Comparison of ENCODE assay signal across 8 cellular contexts in the genomic region with DNA sequence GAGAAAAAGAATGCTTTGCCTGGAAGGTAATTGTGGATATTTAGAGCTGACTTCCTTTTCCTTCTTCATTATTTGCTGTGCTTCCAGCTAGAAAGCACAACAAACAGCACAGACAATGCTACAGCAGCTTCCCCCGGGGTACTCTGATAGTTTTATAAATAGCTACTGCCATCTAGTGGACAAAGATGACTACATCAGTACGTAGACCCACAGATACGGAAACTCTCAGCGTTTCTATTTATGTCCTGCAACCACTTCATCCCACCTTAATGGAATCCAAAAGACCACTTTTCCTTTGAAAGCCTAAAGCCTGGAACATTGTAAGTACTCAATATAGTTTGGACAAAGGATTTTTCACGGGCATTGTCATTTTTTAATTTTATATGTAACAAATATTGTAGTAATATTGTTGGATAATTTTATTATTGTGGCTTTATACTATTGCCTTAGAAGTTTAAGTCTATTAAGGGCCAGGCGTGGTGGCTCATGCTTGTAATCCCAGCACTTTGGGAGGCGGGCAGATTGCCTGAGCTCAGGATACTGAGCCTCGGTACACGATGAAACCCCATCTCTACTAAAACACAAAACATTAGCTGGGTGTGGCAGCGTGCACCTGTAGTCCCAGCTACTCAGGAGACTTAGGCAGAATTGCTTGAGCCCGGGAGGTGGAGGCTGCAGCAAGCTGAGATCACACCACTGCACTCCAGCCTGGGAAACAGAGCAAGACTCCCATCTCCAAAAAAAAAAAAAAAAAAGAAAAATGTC. TPM values are rescaled to one million over a fixed set of nuclear protein-coding genes. Genes with fewer than 3 reads are reported as not detected.
DNase-seq lines count a peak whose midpoint lies in the region; ATAC-seq, FAIRE-seq and TF ChIP-seq lines count a peak whose summit lies in the region.

No MANE protein-coding gene starts in this region.

- no peaks in the 10 kb centered on the region for H3K9me3 ChIP-seq in AG04450 (ENCODE audit: control insufficient read depth, insufficient read depth, low read length)

- H3K27ac ChIP-seq in AG04450 (ENCODE audit: low read depth, low read length): no peak overlapping the region
- peak overlapping the region; percentile 62 for H3K27ac ChIP-seq in RWPE1

- H3K4me3 ChIP-seq in AG04450 (ENCODE audit: low read depth, low read length) (no peak overlapping the region), NB4 (ENCODE audit: low read depth, low read length) (no peak overlapping the region)

- no peaks in the 10 kb centered on the region for H3K27me3 ChIP-seq in AG04450 (ENCODE audit: control insufficient read depth, insufficient read depth, low read length)

- no peaks in the 10 kb centered on the region for H3K27me3 Mint-ChIP-seq in type B pancreatic cell

- H3K4me1 Mint-ChIP-seq in type B pancreatic cell (ENCODE audit: unreplicated experiment): peaks cover 33% of the 10 kb centered on the region

- peak; percentile 83 for FAIRE-seq in GM12892 (lab: Jason Lieb, UNC)

- POLR2A ChIA-PET in AG04450 (lab: Yijun Ruan, JAX): interaction anchor here (0.6 to 2.4 kb wide), 10 partner anchors 8 to 1940 kb away, joined by 3 to 21 read pairs (median 4); a partner anchor contains a TSS
- POLR2A ChIA-PET in RWPE1 (lab: Yijun Ruan, JAX; ENCODE audit: low non-redundant PET): interaction anchor here (0.7 to 1.4 kb wide), 3 partner anchors 188 to 453 kb away, joined by 3 to 12 read pairs (median 5); no protein-coding TSS in a partner anchor

- peak; percentile 58 for TF ChIP-seq POLR2A in GM12892 (IDR thresholded peaks at IDR 0.05; ENCODE audit: low read depth, low read length)
- TF ChIP-seq POLR2A in NB4 (IDR thresholded peaks at IDR 0.05; ENCODE audit: extremely low read depth, insufficient read length): no peak

- peak overlapping the region; percentile 29 for H3K4me3 Mint-ChIP-seq in type B pancreatic cell

- CTCF ChIA-PET in AG04450 (lab: Charles Lee) (interaction anchor here (0.6 to 6.7 kb wide), 52 partner anchors 8 to 1975 kb away, joined by 3 to 64 read pairs (median 4); no protein-coding TSS in a partner anchor), RWPE1 (lab: Yijun Ruan, JAX) (interaction anchor here (0.7 to 1.9 kb wide), 9 partner anchors 9 to 1248 kb away, joined by 3 to 17 read pairs (median 3); no protein-coding TSS in a partner anchor)

- TF ChIP-seq CTCF in AG04450 (IDR thresholded peaks at IDR 0.05; ENCODE audit: low read depth, low read length): peak; percentile 74
- TF ChIP-seq CTCF in NB4 (IDR thresholded peaks at IDR 0.05; ENCODE audit: low read depth, low read length): peak; percentile 52
- peak; percentile 73 for TF ChIP-seq CTCF in RWPE1 (conservative IDR thresholded peaks at IDR 0.05; ENCODE audit: low read depth)
- peak; percentile 87 for TF ChIP-seq CTCF in type B pancreatic cell (conservative IDR thresholded peaks at IDR 0.05)

- ATAC-seq in HG02610 (IDR thresholded peaks at IDR 0.05; ENCODE audit: unreplicated experiment): peak; percentile 53
- ATAC-seq in left lobe of liver: peak; percentile 82

- H3K36me3 Mint-ChIP-seq in type B pancreatic cell: peaks cover 35% of the 10 kb centered on the region

- DNase-seq in AG04450 (ENCODE audit: low read depth, low spot score) (peak; percentile 39), GM12892 (ENCODE audit: insufficient read length) (no peak), NB4 (ENCODE audit: low read depth) (peak; percentile 88), RWPE1 (ENCODE audit: low spot score) (peak; percentile 73), left lobe of liver (ENCODE audit: low spot score) (no peak), type B pancreatic cell (ENCODE audit: extremely low spot score, unreplicated experiment) (no peak)
- DNase-seq in central memory CD4-positive, alpha-beta T cell: peak; percentile 63

- H3K9me3 Mint-ChIP-seq in type B pancreatic cell: no peaks in the 10 kb centered on the region

- H3K27ac Mint-ChIP-seq in type B pancreatic cell: peak overlapping the region; percentile 51

RNA-seq across cellular contexts. Expression of a gene that starts 7.5 kb away (rescaled TPM):
- polyA plus RNA-seq in AG04450 (2011; rRNA removed): 2,659 and 3,006 TPM in 2 replicates
- 2,306 and 2,503 TPM in 2 replicates for polyA minus RNA-seq in AG04450 (2011; rRNA and poly(A)+ RNA removed)
- 2,065 TPM for polyA plus RNA-seq in GM12892 (2012; ENCODE audit: missing spikeins)
- total RNA-seq in left lobe of liver: 357 TPM
- total RNA-seq in type B pancreatic cell (ENCODE audit: low replicate concordance): 1,178 and 1,213 TPM in 2 replicates

Comparison
In these comparisons a context has a peak if more than half of its experiments do, and no peak if none do; other contexts are left out.
1. DNase-seq: peak in AG04450 (single experiment), NB4 (single experiment), RWPE1 (single experiment) and central memory CD4-positive, alpha-beta T cell (single experiment); none in GM12892 (single experiment), left lobe of liver (single experiment) and type B pancreatic cell (single experiment).
2. Peak in every context shown above with its lines, with median percentiles within 50 percentile points of each other: CTCF ChIP-seq.